ENCODE assay signal across 20 cellular contexts in the genomic region with DNA sequence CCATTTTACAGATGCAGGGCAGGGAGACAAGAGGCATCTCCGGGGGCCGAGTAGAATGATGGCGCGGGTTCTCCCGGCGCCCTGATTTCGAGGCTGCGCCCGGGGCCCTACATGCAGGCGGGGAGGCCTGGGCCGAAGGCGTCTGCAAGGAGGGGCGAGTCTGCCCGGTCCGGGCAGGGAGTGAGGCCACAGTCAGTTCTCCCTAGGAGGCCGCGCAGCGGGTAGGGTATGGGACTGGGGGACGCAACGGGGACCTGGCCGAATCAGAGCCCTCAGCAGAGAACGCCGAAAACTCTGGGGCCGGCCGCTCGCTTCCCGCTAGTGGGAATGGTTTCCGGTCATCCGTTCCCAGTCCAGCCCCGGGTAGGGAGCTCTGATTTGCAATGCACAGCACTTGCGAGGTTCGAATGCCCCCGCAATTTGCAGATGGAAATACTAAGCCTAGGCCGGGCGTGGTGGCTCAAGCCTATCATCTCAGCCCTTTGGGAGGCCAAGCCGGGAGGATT. TPM values are rescaled to one million over a fixed set of nuclear protein-coding genes. Genes with fewer than 3 reads are reported as not detected.
DNase-seq lines count a peak whose midpoint lies in the region; ATAC-seq, FAIRE-seq and TF ChIP-seq lines count a peak whose summit lies in the region.
"Had no signal": no experiment of that assay in that cellular context is flagged by ENCODE, and none has a peak within 500 bp of the region (broad histone marks: within the 10 kb centered on the region; RNA-seq: fewer than 3 reads in every experiment).

No MANE protein-coding gene starts in this region.

- no peaks in the 10 kb centered on the region for H4K20me1 ChIP-seq in endothelial cell of umbilical vein (replicated peaks; ENCODE audit: control insufficient read depth, extremely low read depth, insufficient read depth, low read length)

- POLR2A ChIA-PET in endothelial cell of umbilical vein (lab: Charles Lee) = no interaction called here

- CTCF ChIA-PET in endothelial cell of umbilical vein (lab: Charles Lee) = interaction anchor here (1.0 kb wide), 1 partner anchor 108 kb away, joined by 3 read pairs; no protein-coding TSS in a partner anchor

- intact Hi-C loops in Right ventricle myocardium superior (cut with DNase I) = no loop called here
- intact Hi-C loops in endothelial cell of umbilical vein (cut with micrococcal nuclease) = loop anchor here (10.0 kb wide), 1 partner anchor 451 kb away; a partner anchor contains a TSS

- ATAC-seq in Right ventricle myocardium superior (ENCODE audit: poor library complexity) (peak; percentile 9), upper lobe of left lung (ENCODE audit: low FRiP score in 2 of 2) (peak in 1 of 2 donors; percentile 4), HG03460 (IDR thresholded peaks at IDR 0.05; ENCODE audit: unreplicated experiment) (no peak)
- ATAC-seq: A549; activated CD8-positive, alpha-beta T cell treated with anti-CD3 and anti-CD28 coated beads for 36 hours; naive thymus-derived CD4-positive, alpha-beta T cell had no signal

- dilution Hi-C loops in endothelial cell of umbilical vein (cut with MboI; ENCODE audit: extremely low pct_ligation_motif_present, low sequenced_read_pairs) = no loop called here

- H3K4me1 ChIP-seq in right atrium auricular region (peaks cover 0 to 53% of the 10 kb centered on the region in 2 donors), endothelial cell of umbilical vein (ENCODE audit: control insufficient read depth, extremely low read depth, insufficient read depth, low read length) (peaks cover 2% of the 10 kb centered on the region), muscle layer of colon (ENCODE audit: insufficient read depth, low read length) (peaks cover 31% of the 10 kb centered on the region), upper lobe of left lung (peaks cover 44 to 62% (median 55%) of the 10 kb centered on the region in 4 donors)
- H3K4me1 ChIP-seq: A549 had no signal

- H3K9me3 ChIP-seq in right atrium auricular region (no peaks in the 10 kb centered on the region), endothelial cell of umbilical vein (replicated peaks; ENCODE audit: control insufficient read depth, insufficient read depth, low read length) (no peaks in the 10 kb centered on the region), muscle layer of colon (ENCODE audit: low read length) (no peaks in the 10 kb centered on the region), upper lobe of left lung (no peaks in the 10 kb centered on the region)
- H3K9me3 ChIP-seq: A549, MG63, transverse colon had no signal

- H3K9ac ChIP-seq in endothelial cell of umbilical vein (replicated peaks; ENCODE audit: extremely low read depth, insufficient read depth, low read length) = no peak overlapping the region
- no peak overlapping the region for H3K9ac ChIP-seq in muscle layer of colon (ENCODE audit: low read length)

- H3K4me3 ChIP-seq in right atrium auricular region (peak overlapping the region in 1 of 2 donors; percentile 29), endothelial cell of umbilical vein (replicated peaks in 1 of 3; ENCODE audit: insufficient read depth in 1 of 3, low read depth in 1 of 3, low read length in 3 of 3) (no peak overlapping the region), muscle layer of colon (ENCODE audit: low read depth in 1 of 2, low read length in 2 of 2) (peak overlapping the region; percentile 18 to 32), upper lobe of left lung (peak overlapping the region in 3 of 4 donors; percentile 6 to 25 (median 22))
- H3K4me3 ChIP-seq: A549, MG63 had no signal

- no peak for TF ChIP-seq EP300 in upper lobe of left lung (IDR thresholded peaks at IDR 0.05)

- no peaks in the 10 kb centered on the region for H3K79me2 ChIP-seq in endothelial cell of umbilical vein (ENCODE audit: control insufficient read depth, insufficient read depth, low read length)

- no peak overlapping the region for H2AFZ ChIP-seq in endothelial cell of umbilical vein (ENCODE audit: low read depth, low read length)

- H3K36me3 ChIP-seq in right atrium auricular region = no peaks in the 10 kb centered on the region
- H3K36me3 ChIP-seq in endothelial cell of umbilical vein (ENCODE audit: control insufficient read depth in 2 of 2, extremely low read depth in 1 of 2, insufficient read depth in 2 of 2, low read length in 2 of 2) = no peaks in the 10 kb centered on the region
- no peaks in the 10 kb centered on the region for H3K36me3 ChIP-seq in muscle layer of colon (ENCODE audit: insufficient read depth, low read length)
- H3K36me3 ChIP-seq in upper lobe of left lung = no peaks in the 10 kb centered on the region
- H3K36me3 ChIP-seq: MG63, transverse colon had no signal

- peak overlapping the region; percentile 38 for H3K4me2 ChIP-seq in endothelial cell of umbilical vein (ENCODE audit: insufficient read depth, low read length)
- H3K4me2 ChIP-seq: A549 had no signal

- no peak for TF ChIP-seq POLR2A in endothelial cell of umbilical vein (IDR thresholded peaks at IDR 0.05; ENCODE audit: low read depth, low read length)
- no peak for TF ChIP-seq POLR2A in upper lobe of left lung (IDR thresholded peaks at IDR 0.05)

- H3K27me3 ChIP-seq in right atrium auricular region = peaks cover 54 to 72% of the 10 kb centered on the region in 2 donors
- H3K27me3 ChIP-seq in endothelial cell of umbilical vein (ENCODE audit: control insufficient read depth in 2 of 2, insufficient read depth in 2 of 2, low read length in 2 of 2) = peaks cover 84 to 96% of the 10 kb centered on the region in 2 experiments
- peaks cover 44 to 96% of the 10 kb centered on the region in 2 donors for H3K27me3 ChIP-seq in muscle layer of colon (ENCODE audit: control insufficient read depth in 1 of 2, insufficient read depth in 2 of 2, low read length in 2 of 2)
- peaks cover 0 to 82% (median 50%) of the 10 kb centered on the region in 4 donors for H3K27me3 ChIP-seq in upper lobe of left lung

- no peak for FAIRE-seq in endothelial cell of umbilical vein (lab: Jason Lieb, UNC)
- FAIRE-seq: A549 had no signal

- TF ChIP-seq CTCF in right atrium auricular region (IDR thresholded peaks at IDR 0.05) = no peak
- no peak for TF ChIP-seq CTCF in endothelial cell of umbilical vein (IDR thresholded peaks at IDR 0.05; ENCODE audit: extremely low read depth in 1 of 2, insufficient read depth in 1 of 2, low read depth in 1 of 2, low read length in 2 of 2)
- TF ChIP-seq CTCF in upper lobe of left lung (IDR thresholded peaks at IDR 0.05) = no peak

- H3K27ac ChIP-seq in right atrium auricular region (no peak overlapping the region), endothelial cell of umbilical vein (ENCODE audit: insufficient read depth, low read depth, low read length) (no peak overlapping the region), muscle layer of colon (ENCODE audit: low read depth, low read length) (no peak overlapping the region), upper lobe of left lung (no peak overlapping the region)
- H3K27ac ChIP-seq: A549, transverse colon had no signal

- DNase-seq in Right ventricle myocardium superior = no peak
- no peak for DNase-seq in right atrium auricular region (ENCODE audit: low spot score)
- DNase-seq in endothelial cell of umbilical vein (ENCODE audit: low read depth, low spot score) = no peak
- DNase-seq in upper lobe of left lung = no peak
- DNase-seq in NCI-H2196 (lab: John Stamatoyannopoulos, UW; ENCODE audit: unreplicated experiment) = no peak
- DNase-seq in NCI-H2107 (lab: John Stamatoyannopoulos, UW) = no peak
- DNase-seq: activated CD8-positive, alpha-beta T cell treated with anti-CD3 and anti-CD28 coated beads for 36 hours; MG63; naive thymus-derived CD4-positive, alpha-beta T cell; NCI-H2029 treated with DMSO at 0.1 percent for 48 hours; NCI-H526 treated with DMSO at 0.1 percent for 48 hours; stimulated activated CD4-positive, alpha-beta T cell treated with anti-CD3 and anti-CD28 coated beads, Interleukin-1b, Interleukin-23, amount 100 ng/mL, for 48 hours; transverse colon had no signal

- no peaks in the 10 kb centered on the region for H3K9me1 ChIP-seq in endothelial cell of umbilical vein (replicated peaks; ENCODE audit: control insufficient read depth, extremely low read depth, insufficient read depth, low read length)

- BruUV-seq in endothelial cell of umbilical vein (replicated peaks; lab: Mats Ljungman, UMichigan) = no TSS peak

- WGBS in upper lobe of left lung, 2 donors = 10 to 11% methylated on average over 3 to 30 of the region's 36 CpGs

TF ChIP-seq in endothelial cell of umbilical vein, 7 proteins besides CTCF, POLR2A, EP300 and RAD21:
- TF ChIP-seq MYC (IDR thresholded peaks at IDR 0.05; ENCODE audit: low read depth, low read length) (no peak), FOS (IDR thresholded peaks at IDR 0.05; ENCODE audit: borderline replicate concordance, insufficient read depth, low read length) (no peak), GATA2 (IDR thresholded peaks at IDR 0.05; ENCODE audit: insufficient read depth, insufficient read length, low read depth, low read length) (no peak), JUN (IDR thresholded peaks at IDR 0.05; ENCODE audit: borderline replicate concordance, insufficient read depth, insufficient read length, low read depth) (no peak), EZH2 (IDR thresholded peaks at IDR 0.05; ENCODE audit: borderline replicate concordance, low read depth, low read length, severe bottlenecking) (no peak), POLR2AphosphoS5 (IDR thresholded peaks at IDR 0.05; ENCODE audit: insufficient read depth, low read depth, low read length) (no peak)
- TF ChIP-seq, protein P1, sequence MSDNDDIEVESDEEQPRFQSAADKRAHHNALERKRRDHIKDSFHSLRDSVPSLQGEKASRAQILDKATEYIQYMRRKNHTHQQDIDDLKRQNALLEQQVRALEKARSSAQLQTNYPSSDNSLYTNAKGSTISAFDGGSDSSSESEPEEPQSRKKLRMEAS (IDR thresholded peaks at IDR 0.05; ENCODE audit: insufficient read depth, insufficient read length) = no peak
TF ChIP-seq in endothelial cell of umbilical vein: peak in this region for 0.

RNA-seq across cellular contexts. Expression of a gene that starts 6.4 kb away (rescaled TPM):
- total RNA-seq in Right ventricle myocardium superior (not detected), right atrium auricular region (not detected), endothelial cell of umbilical vein (not detected in 2 replicates), upper lobe of left lung (not detected)
- not detected in 2 replicates for polyA plus RNA-seq in endothelial cell of umbilical vein
- not detected in 2 replicates for polyA plus RNA-seq in endothelial cell of umbilical vein (2011; cell fraction: cytosol; rRNA removed)
- not detected in 2 replicates for polyA plus RNA-seq in endothelial cell of umbilical vein (2011; cell fraction: nucleus; rRNA removed)
- polyA plus RNA-seq in endothelial cell of umbilical vein (2012) = not detected in 2 replicates
- polyA minus RNA-seq in endothelial cell of umbilical vein = not detected in 2 replicates
- 5.6 TPM for polyA minus RNA-seq in endothelial cell of umbilical vein (2011; cell fraction: cytosol; rRNA and poly(A)+ RNA removed)
- not detected in 2 replicates for polyA minus RNA-seq in endothelial cell of umbilical vein (2011; cell fraction: nucleus; rRNA and poly(A)+ RNA removed)
- total RNA-seq: activated CD8-positive, alpha-beta T cell treated with anti-CD3 and anti-CD28 coated beads for 36 hours; aorta; dermis microvascular lymphatic vessel endothelial cell; HT1080; lower leg skin; naive thymus-derived CD4-positive, alpha-beta T cell; transverse colon had no signal
- polyA plus RNA-seq: A549; aorta; naive thymus-derived CD4-positive, alpha-beta T cell had no signal

Comparison
In these comparisons a context has a peak if more than half of its experiments do, and no peak if none do; other contexts are left out.
1. H3K4me3 ChIP-seq: peak in muscle layer of colon (2 of 2) and upper lobe of left lung (3 of 4); none in endothelial cell of umbilical vein (0 of 3).